9 cellular contexts compared by ENCODE assay signal in the genomic region with DNA sequence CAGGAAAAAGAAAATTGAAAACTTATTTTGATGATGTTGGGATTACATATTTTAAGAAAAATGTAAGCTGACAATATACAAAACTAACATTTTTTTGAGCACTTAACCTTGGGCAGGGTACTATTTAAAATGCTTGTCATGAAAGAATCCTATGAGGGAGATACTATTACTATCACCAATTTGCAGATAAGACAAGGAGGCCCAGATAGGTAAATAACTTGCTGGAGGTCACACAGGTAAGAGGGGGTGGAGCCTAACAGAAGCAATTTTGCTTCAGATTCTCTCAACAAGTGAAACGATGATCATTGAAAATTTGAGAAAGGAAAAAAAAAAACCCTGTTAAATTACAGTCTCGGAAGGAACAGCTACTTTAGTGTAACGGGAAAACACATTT.
DNase-seq lines count a peak whose midpoint lies in the region; ATAC-seq and TF ChIP-seq lines count a peak whose summit lies in the region.
"Had no signal": no experiment of that assay in that cellular context is flagged by ENCODE, and none has a peak within 500 bp of the region (broad histone marks: within the 10 kb centered on the region; RNA-seq: fewer than 3 reads in every experiment).

No MANE protein-coding gene starts in this region.

- no peak for ATAC-seq in HG03442 (IDR thresholded peaks at IDR 0.05; ENCODE audit: unreplicated experiment)

- peak; percentile 3 for DNase-seq in NCI-H748 (lab: John Stamatoyannopoulos, UW; ENCODE audit: unreplicated experiment)
- no peak for DNase-seq in NCI-H748 treated with DMSO at 0.1 percent for 48 hours (lab: John Stamatoyannopoulos, UW)
- peak; percentile 18 for DNase-seq in SW480 (ENCODE audit: low spot score)
- no peak for DNase-seq in fibroblast of mammary gland (ENCODE audit: low read depth)
- no peak for DNase-seq in GM03348 (ENCODE audit: low spot score)
- DNase-seq in stimulated activated naive CD4-positive, alpha-beta T cell (lab: John Stamatoyannopoulos, UW) = no peak
- DNase-seq: NCI-H1092 had no signal

- no peak for TF ChIP-seq CTCF in fibroblast of mammary gland (conservative IDR thresholded peaks at IDR 0.05; ENCODE audit: control insufficient read depth, insufficient read depth, low read depth, low read length)

- H3K27ac ChIP-seq in skin epidermis = peak overlapping the region in 13 of 21 experiments; percentile 88 to 100 (median 99)

- peak overlapping the region; percentile 77 for H3K4me3 ChIP-seq in fibroblast of mammary gland (ENCODE audit: control insufficient read depth, low read depth, low read length)
- peak overlapping the region in 5 of 7 experiments; percentile 59 to 86 (median 73) for H3K4me3 ChIP-seq in skin epidermis

Comparison
In these comparisons a context has a peak if more than half of its experiments do, and no peak if none do; other contexts are left out.
1. DNase-seq: peak in NCI-H748 (single experiment) and SW480 (single experiment); none in NCI-H748 treated with DMSO at 0.1 percent for 48 hours (single experiment), fibroblast of mammary gland (single experiment), GM03348 (single experiment) and stimulated activated naive CD4-positive, alpha-beta T cell (0 of 6).